In the genomic region with DNA sequence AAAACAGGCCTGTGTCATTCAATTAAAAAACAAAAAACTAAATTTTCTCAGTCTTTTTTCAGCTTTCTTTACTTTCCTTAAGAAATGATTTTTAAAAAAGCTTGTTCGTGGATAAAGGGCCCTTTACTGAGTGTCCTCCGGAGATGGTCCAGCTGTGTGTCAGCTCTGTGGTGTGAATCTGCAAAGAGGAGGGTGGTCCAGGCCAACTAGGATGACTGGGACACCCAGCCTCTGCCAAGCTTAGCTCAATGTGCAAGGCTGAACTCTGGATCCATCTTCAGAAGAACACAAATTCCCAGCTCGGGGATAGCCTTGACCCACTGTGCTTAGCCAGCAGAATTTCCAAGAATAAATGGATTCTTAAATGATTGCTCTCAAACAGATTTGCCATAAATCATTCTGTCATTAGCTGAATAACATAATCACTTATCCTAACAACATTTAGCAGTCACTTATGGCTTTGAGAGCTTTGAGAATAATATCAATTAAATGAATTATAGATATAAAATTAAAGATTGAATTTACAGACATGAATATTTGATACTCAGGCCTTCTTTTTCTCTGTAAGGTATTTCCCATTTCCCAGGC, we compare ENCODE assay signal across 32 cellular contexts. TPM values are rescaled to one million over a fixed set of nuclear protein-coding genes. Genes with fewer than 3 reads are reported as not detected.
"Had no signal": no experiment of that assay in that cellular context is flagged by ENCODE, and none has a peak within 500 bp of the region (broad histone marks: within the 10 kb centered on the region; RNA-seq: fewer than 3 reads in every experiment).

No MANE protein-coding gene starts in this region.

- H3K27me3 ChIP-seq: brain microvascular endothelial cell, sigmoid colon, vagina had no signal

- H3K4me3 ChIP-seq: sigmoid colon, smooth muscle cell, vagina had no signal

- H3K4me2 ChIP-seq: smooth muscle cell had no signal

- H3K9me3 Mint-ChIP-seq: activated T-cell treated with anti-CD3 and anti-CD28 coated beads, Interleukin-2, amount 50 U/mL, for 24 hours; activated T-helper 17 cell treated with anti-CD3 and anti-CD28 coated beads, Interleukin-2, amount 50 U/mL, for 72 hours had no signal

- H3K27ac Mint-ChIP-seq: activated naive CD4-positive, alpha-beta T cell treated with anti-CD3 and anti-CD28 coated beads, Interleukin-2, amount 50 U/mL, for 72 hours; activated T-cell treated with anti-CD3 and anti-CD28 coated beads, Interleukin-2, amount 50 U/mL, for 24 hours; activated T-helper 17 cell treated with anti-CD3 and anti-CD28 coated beads, Interleukin-2, amount 50 U/mL, for 72 hours; natural killer cell; stimulated activated naive B cell treated with anti-CD40 and anti-IgM and Interleukin-4, amounts not matched to agents 10 μg/mL and 1 μg/mL and 100 μg/mL, for 72 hours had no signal

- H3K36me3 ChIP-seq: brain microvascular endothelial cell, sigmoid colon, vagina had no signal

- H3K4me1 Mint-ChIP-seq: activated T-helper 17 cell treated with anti-CD3 and anti-CD28 coated beads, Interleukin-2, amount 50 U/mL, for 72 hours; natural killer cell had no signal

- ATAC-seq: activated naive CD4-positive, alpha-beta T cell treated with anti-CD3 and anti-CD28 coated beads, Interleukin-2, amount 50 U/mL, for 72 hours; activated T-helper 17 cell treated with anti-CD3 and anti-CD28 coated beads, Interleukin-2, amount 50 U/mL, for 72 hours; natural killer cell; stimulated activated naive B cell treated with anti-CD40 and anti-IgM and Interleukin-4, amounts not matched to agents 10 μg/mL and 1 μg/mL and 100 μg/mL, for 72 hours had no signal

- H3K4me1 ChIP-seq: sigmoid colon, vagina had no signal

- DNase-seq: activated CD4-positive, alpha-beta T cell treated with anti-CD3 and anti-CD28 coated beads for 1 hour; activated CD4-positive, alpha-beta T cell treated with anti-CD3 and anti-CD28 coated beads, Interleukin-2, amount 50 U/mL, for 4 hours; activated CD8-positive, alpha-beta memory T cell treated with anti-CD3 and anti-CD28 coated beads for 24 hours; activated CD8-positive, alpha-beta memory T cell treated with anti-CD3 and anti-CD28 coated beads, Interleukin-2, amount 50 U/mL, for 4 hours; activated T-cell treated with anti-CD3 and anti-CD28 coated beads, Interleukin-2, amount 50 U/mL, for 24 hours; aorta; brain microvascular endothelial cell; central memory CD4-positive, alpha-beta T cell; dermis blood vessel endothelial cell; effector CD8-positive, alpha-beta T cell; erythroblast; foreskin fibroblast; glutamatergic neuron; hypothalamus; mammary epithelial cell; midbrain; natural killer cell; sigmoid colon; stimulated activated CD4-positive, alpha-beta T cell treated with anti-CD3 and anti-CD28 coated beads, Interleukin-15, amount 100 ng/mL, for 24 hours; stimulated activated CD4-positive, alpha-beta T cell treated with anti-CD3 and anti-CD28 coated beads, Interleukin-2, amount 100 ng/mL, for 48 hours; stimulated activated CD8-positive, alpha-beta memory T cell treated with anti-CD3 and anti-CD28 coated beads, Interleukin-4, amount 100 ng/mL, for 48 hours; stimulated activated naive B cell treated with anti-CD40 and anti-IgM and Interleukin-4, amounts not matched to agents 10 μg/mL and 1 μg/mL and 100 μg/mL, for 72 hours; T-helper 9 cell; trophoblast cell had no signal

- H3K9me3 ChIP-seq: sigmoid colon, vagina had no signal

- H3K4me3 Mint-ChIP-seq: activated T-cell treated with anti-CD3 and anti-CD28 coated beads, Interleukin-2, amount 50 U/mL, for 24 hours; activated T-helper 17 cell treated with anti-CD3 and anti-CD28 coated beads, Interleukin-2, amount 50 U/mL, for 72 hours; natural killer cell; stimulated activated naive B cell treated with anti-CD40 and anti-IgM and Interleukin-4, amounts not matched to agents 10 μg/mL and 1 μg/mL and 100 μg/mL, for 72 hours had no signal

- H3K27ac ChIP-seq: brain microvascular endothelial cell, sigmoid colon, vagina had no signal

RNA-seq across cellular contexts. Expression of a gene that starts 14.3 kb away (rescaled TPM):
- total RNA-seq: activated naive CD4-positive, alpha-beta T cell treated with anti-CD3 and anti-CD28 coated beads, Interleukin-2, amount 50 U/mL, for 72 hours; activated T-helper 17 cell treated with anti-CD3 and anti-CD28 coated beads, Interleukin-2, amount 50 U/mL, for 72 hours; T-helper 1 cell treated with Interleukin-12 subunit alpha and Interleukin-12 subunit beta and Interleukin-4 antibody, amounts not matched to agents 30 ng/mL and 1 ng/mL, for 36 hours had no signal

RNA-seq across cellular contexts. Expression of a gene that starts 36.0 kb away (rescaled TPM):
- total RNA-seq: vagina had no signal

RNA-seq across cellular contexts. Expression of a gene that starts 48.3 kb away (rescaled TPM):
- total RNA-seq: activated naive CD4-positive, alpha-beta T cell treated with anti-CD3 and anti-CD28 coated beads, Interleukin-2, amount 50 U/mL, for 72 hours; activated T-helper 17 cell treated with anti-CD3 and anti-CD28 coated beads, Interleukin-2, amount 50 U/mL, for 72 hours; sigmoid colon; smooth muscle cell; T-helper 1 cell treated with Interleukin-12 subunit alpha and Interleukin-12 subunit beta and Interleukin-4 antibody, amounts not matched to agents 30 ng/mL and 1 ng/mL, for 36 hours; vagina had no signal
- polyA plus RNA-seq: sigmoid colon had no signal

RNA-seq across cellular contexts. Expression of a gene that starts 56.4 kb away (rescaled TPM):
- total RNA-seq: activated naive CD4-positive, alpha-beta T cell treated with anti-CD3 and anti-CD28 coated beads, Interleukin-2, amount 50 U/mL, for 72 hours; activated T-helper 17 cell treated with anti-CD3 and anti-CD28 coated beads, Interleukin-2, amount 50 U/mL, for 72 hours; aorta; dermis blood vessel endothelial cell; fibroblast of lung; natural killer cell; sigmoid colon; smooth muscle cell; T-helper 1 cell treated with Interleukin-12 subunit alpha and Interleukin-12 subunit beta and Interleukin-4 antibody, amounts not matched to agents 30 ng/mL and 1 ng/mL, for 36 hours; temporal lobe; vagina had no signal
- polyA plus RNA-seq: adipose tissue, fibroblast of lung, sigmoid colon, smooth muscle cell had no signal
